In the genomic region with DNA sequence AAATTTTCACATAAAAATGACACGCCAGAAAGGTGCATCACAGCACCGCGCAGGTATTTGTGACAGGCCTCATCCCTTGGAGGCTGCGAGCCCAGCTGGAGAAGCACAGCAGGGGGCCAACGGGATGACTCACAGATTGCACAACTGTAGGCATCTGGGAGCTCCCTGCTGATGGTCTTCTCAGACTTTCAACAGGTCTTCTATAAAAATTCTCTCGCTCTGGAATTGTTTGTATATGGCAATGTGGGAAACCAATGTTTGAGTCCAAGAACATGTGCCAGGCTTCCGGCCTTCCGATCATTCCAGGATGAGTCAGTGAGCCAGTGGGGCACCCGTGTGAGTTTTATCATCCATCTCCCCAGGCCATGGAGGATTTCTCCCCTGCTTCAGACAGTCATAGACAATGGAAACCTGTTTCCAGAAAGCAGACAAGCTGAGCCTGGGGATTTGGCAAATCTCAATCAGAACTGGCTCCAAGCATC, we compare ENCODE assay signal across 10 cellular contexts. TPM values are rescaled to one million over a fixed set of nuclear protein-coding genes. Genes with fewer than 3 reads are reported as not detected.
DNase-seq lines count a peak whose midpoint lies in the region; ATAC-seq and TF ChIP-seq lines count a peak whose summit lies in the region.
"Had no signal": no experiment of that assay in that cellular context is flagged by ENCODE, and none has a peak within 500 bp of the region (broad histone marks: within the 10 kb centered on the region; RNA-seq: fewer than 3 reads in every experiment).

No MANE protein-coding gene starts in this region.

- ATAC-seq in left cardiac atrium: peak in 1 of 2 donors; percentile 73
- no peak for ATAC-seq in GM21526 (IDR thresholded peaks at IDR 0.05; ENCODE audit: low FRiP score, unreplicated experiment)
- ATAC-seq: activated CD8-positive, alpha-beta T cell treated with anti-CD3 and anti-CD28 coated beads for 36 hours had no signal

- DNase-seq in left cardiac atrium (peak; percentile 42), cardiac septum (ENCODE audit: low spot score) (no peak), RPMI7951 (ENCODE audit: low read depth) (peak; percentile 99), fibroblast of peridontal ligament (ENCODE audit: extremely low read depth) (peak; percentile 75), GM10266 (ENCODE audit: extremely low spot score) (no peak), germinal center (ENCODE audit: low spot score) (no peak), NCI-H1417 (lab: John Stamatoyannopoulos, UW) (no peak)
- DNase-seq: activated CD8-positive, alpha-beta T cell treated with anti-CD3 and anti-CD28 coated beads for 36 hours; OCI-M1 had no signal

- intact Hi-C loops in left cardiac atrium (cut with DNase I) (no loop called here), cardiac septum (cut with DNase I) (no loop called here)

- TF ChIP-seq CTCF in GM10266 (IDR thresholded peaks at IDR 0.05; ENCODE audit: control insufficient read depth, insufficient read depth, low read depth, missing control alignments): no peak

RNA-seq across cellular contexts. Expression of gene ADORA2B, which starts 24.1 kb away (rescaled TPM):
- total RNA-seq in left cardiac atrium (1 to 10 TPM in 1 of 2 donors, under 1 TPM in 1; 0.50 to 1.0 TPM), cardiac septum (1.3 TPM)
- total RNA-seq in RPMI7951 (2014; rRNA removed; shearing (Covaris generic)): 14.4 and 18.0 TPM in 2 replicates

Comparison
In these comparisons a context has a peak if more than half of its experiments do, and no peak if none do; other contexts are left out.
1. DNase-seq: peak in left cardiac atrium (single experiment), RPMI7951 (single experiment) and fibroblast of peridontal ligament (single experiment); none in cardiac septum (single experiment), GM10266 (single experiment), germinal center (single experiment) and NCI-H1417 (0 of 3).